Comparison of ENCODE assay signal across 9 cellular contexts in the genomic region with DNA sequence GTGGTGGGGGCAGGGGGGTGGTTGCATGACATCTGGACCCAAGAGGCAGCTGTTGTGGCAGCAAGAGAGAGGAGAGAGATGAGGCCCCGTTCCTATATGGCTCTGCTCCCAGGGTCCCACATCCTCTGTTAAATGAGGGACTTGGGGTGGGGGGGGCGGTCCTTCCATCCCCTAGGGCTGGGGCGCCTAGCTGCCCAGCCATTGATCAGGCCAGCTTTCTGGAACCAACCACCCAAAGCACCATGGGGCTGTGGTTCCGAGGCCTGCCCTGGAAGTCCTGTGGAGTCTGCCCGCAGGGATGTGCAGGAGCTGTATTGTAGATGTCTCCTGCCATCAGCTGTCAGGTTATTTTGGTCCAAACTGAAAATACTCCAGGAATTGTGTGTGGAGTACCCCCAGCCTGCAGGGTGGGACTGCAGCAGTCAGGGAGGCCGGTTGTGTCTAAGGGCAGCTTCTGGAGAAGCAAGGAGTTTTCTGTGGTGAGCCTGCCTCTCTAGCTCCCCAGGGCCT.
A peak's percentile ranks its signal among the peaks of the same experiment; 100 is the strongest.
DNase-seq lines count a peak whose midpoint lies in the region; ATAC-seq and TF ChIP-seq lines count a peak whose summit lies in the region.
"Had no signal": no experiment of that assay in that cellular context is flagged by ENCODE, and none has a peak within 500 bp of the region (broad histone marks: within the 10 kb centered on the region; RNA-seq: fewer than 3 reads in every experiment).

No MANE protein-coding gene starts in this region.

- no peaks in the 10 kb centered on the region for H3K27me3 Mint-ChIP-seq in nephron (ENCODE audit: low read depth)

- H3K9me3 Mint-ChIP-seq in nephron = no peaks in the 10 kb centered on the region

- no peaks in the 10 kb centered on the region for H3K9me3 ChIP-seq in duodenal mucosa (ENCODE audit: control insufficient read depth in 1 of 2, low read length in 2 of 2)

- H3K4me1 Mint-ChIP-seq in nephron = peaks cover 40% of the 10 kb centered on the region

- no peak overlapping the region for H3K27ac ChIP-seq in duodenal mucosa (ENCODE audit: low read depth, low read length)

- H3K27ac Mint-ChIP-seq in nephron = peak overlapping the region; percentile 75 to 89 (median 77)

- peak overlapping the region; percentile 15 to 74 for H3K9ac ChIP-seq in duodenal mucosa (ENCODE audit: low read depth in 1 of 2, low read length in 2 of 2)

- H3K4me3 Mint-ChIP-seq in nephron = peak overlapping the region; percentile 82 to 90 (median 89)

- H3K36me3 Mint-ChIP-seq in nephron (ENCODE audit: low read depth) = peaks cover 18% of the 10 kb centered on the region

- no peaks in the 10 kb centered on the region for H3K27me3 ChIP-seq in duodenal mucosa (ENCODE audit: control insufficient read depth in 1 of 2, insufficient read depth in 2 of 2, low read length in 2 of 2)

- DNase-seq in AG10803 (ENCODE audit: low read depth) = no peak
- no peak for DNase-seq in NB4 (ENCODE audit: low read depth)
- no peak for DNase-seq in AG08395 (ENCODE audit: low spot score)
- DNase-seq in hypothalamus (lab: John Stamatoyannopoulos, UW) = no peak
- DNase-seq: NCI-H1436 treated with DMSO at 0.1 percent for 48 hours had no signal

- peak; percentile 0 for TF ChIP-seq POLR2A in NB4 (IDR thresholded peaks at IDR 0.05; ENCODE audit: extremely low read depth, insufficient read length)

- H3K4me3 ChIP-seq in AG10803 (ENCODE audit: low read length) (peak overlapping the region; percentile 78), NB4 (ENCODE audit: low read depth, low read length) (peak overlapping the region; percentile 68), duodenal mucosa (ENCODE audit: low read depth in 1 of 2, low read length in 2 of 2) (peak overlapping the region; percentile 90 to 93)

- H3K4me1 ChIP-seq in duodenal mucosa (ENCODE audit: control insufficient read depth in 1 of 2, insufficient read depth in 2 of 2, low read length in 2 of 2) = peaks cover 44 to 46% of the 10 kb centered on the region in 2 donors

- ATAC-seq in HG03571 (IDR thresholded peaks at IDR 0.05; ENCODE audit: unreplicated experiment) = no peak
- no peak for ATAC-seq in HG02885 (IDR thresholded peaks at IDR 0.05; ENCODE audit: poor library complexity, unreplicated experiment)

- peaks cover 22 to 30% of the 10 kb centered on the region in 2 donors for H3K36me3 ChIP-seq in duodenal mucosa (ENCODE audit: control insufficient read depth in 1 of 2, insufficient read depth in 2 of 2, low read length in 2 of 2)

- TF ChIP-seq CTCF in AG10803 (conservative IDR thresholded peaks at IDR 0.05; ENCODE audit: low read length) (no peak), NB4 (IDR thresholded peaks at IDR 0.05; ENCODE audit: low read depth, low read length) (no peak), nephron (IDR thresholded peaks at IDR 0.05; ENCODE audit: unreplicated experiment in 3 of 3) (no peak)
